8 cellular contexts compared by ENCODE assay signal in genomic region chr3:182794455-182794773, GRCh38. TPM values are rescaled to one million over a fixed set of nuclear protein-coding genes. Genes with fewer than 3 reads are reported as not detected.
DNase-seq lines count a peak whose midpoint lies in the region; ATAC-seq, FAIRE-seq and TF ChIP-seq lines count a peak whose summit lies in the region.

No MANE protein-coding gene starts in this region.

- H3K27me3 ChIP-seq in right atrium auricular region (no peaks in the 10 kb centered on the region), K562 (ENCODE audit: control insufficient read depth in 2 of 2, insufficient read depth in 2 of 2, low read length in 2 of 2) (no peaks in the 10 kb centered on the region), mesenchymal stem cell (ENCODE audit: control insufficient read depth in 1 of 2, insufficient read depth in 1 of 2, low read length in 2 of 2) (peaks cover 0 to 10% of the 10 kb centered on the region in 2 experiments), aorta (ENCODE audit: control insufficient read depth in 1 of 2, insufficient read depth in 2 of 2, low read length in 1 of 2) (no peaks in the 10 kb centered on the region)

- peak overlapping the region; percentile 93 to 95 for H3K27ac ChIP-seq in right atrium auricular region
- peak overlapping the region; percentile 97 for H3K27ac ChIP-seq in K562 (ENCODE audit: extremely low read depth, low read depth, low read length)
- no peak overlapping the region for H3K27ac ChIP-seq in mesenchymal stem cell (ENCODE audit: low read length, poor library complexity, severe bottlenecking)
- no peak overlapping the region for H3K27ac ChIP-seq in aorta (ENCODE audit: low read depth in 1 of 2, low read length in 2 of 2)

- H2BK12ac ChIP-seq in mesenchymal stem cell (ENCODE audit: low read length in 2 of 2) = no peak overlapping the region

- H3K9me3 ChIP-seq in right atrium auricular region (no peaks in the 10 kb centered on the region), K562 (replicated peaks; ENCODE audit: control insufficient read depth, insufficient read depth, low read depth, low read length) (no peaks in the 10 kb centered on the region), mesenchymal stem cell (ENCODE audit: control insufficient read depth, low read length) (no peaks in the 10 kb centered on the region), aorta (ENCODE audit: control insufficient read depth, low read length) (no peaks in the 10 kb centered on the region)

- whole genome bisulfite sequencing in K562 (ENCODE audit: insufficient coverage, low coverage, missing lambda C conversion rate) = 1% methylated on average over 6 of the region's 6 CpGs
- WGBS in mesenchymal stem cell = 0% methylated on average over 6 of the region's 6 CpGs
- 0 to 1% methylated on average over 6 of the region's 6 CpGs for WGBS in aorta, 2 donors

- H3K36me3 ChIP-seq in right atrium auricular region (no peaks in the 10 kb centered on the region), K562 (ENCODE audit: control insufficient read depth, insufficient read depth, low read length) (no peaks in the 10 kb centered on the region; the same call in 2 of the 3 replicates), mesenchymal stem cell (ENCODE audit: control insufficient read depth in 1 of 2, insufficient read depth in 2 of 2, low read depth in 1 of 2, low read length in 2 of 2) (no peaks in the 10 kb centered on the region), aorta (ENCODE audit: control insufficient read depth in 1 of 2, insufficient read depth in 2 of 2, low read length in 1 of 2) (no peaks in the 10 kb centered on the region)

- DNase-seq in right atrium auricular region (ENCODE audit: low spot score) (no peak), Right ventricle myocardium superior (no peak), K562 (ENCODE audit: extremely low read depth in 1 of 4, low spot score in 3 of 4) (peak in 2 of 4 experiments; percentile 18 to 46), mesenchymal stem cell (no peak), aorta (no peak), dermis blood vessel endothelial cell (no peak), omental fat pad (ENCODE audit: low spot score) (no peak)

- no peak for TF ChIP-seq EP300 in K562 (IDR thresholded peaks at IDR 0.05; ENCODE audit: low read length)

- POLR2A ChIA-PET in K562 (lab: Yijun Ruan, JAX) = interaction anchor here (0.6 to 1.9 kb wide), 7 partner anchors 9 to 21 kb away, joined by 3 to 5 read pairs (median 3); no protein-coding TSS in a partner anchor

- H3K79me2 ChIP-seq in K562 (ENCODE audit: control insufficient read depth, insufficient read depth, low read length) = peaks cover 63% of the 10 kb centered on the region

- CTCF ChIA-PET in K562 (lab: Yijun Ruan, JAX; ENCODE audit: low intra/inter-chr PET ratio) = no interaction called here

- H3K4ac ChIP-seq in mesenchymal stem cell (ENCODE audit: low read depth in 1 of 2, low read length in 2 of 2) = no peak overlapping the region

- peak overlapping the region; percentile 81 for H2AFZ ChIP-seq in K562 (ENCODE audit: low read depth, low read length)
- peak overlapping the region; percentile 53 for H2AFZ ChIP-seq in mesenchymal stem cell (ENCODE audit: low read depth, low read length)

- no peak; the same call in 1 of the 2 replicates for TF ChIP-seq POLR2A in K562 (conservative IDR thresholded peaks at IDR 0.05)

- no peaks in the 10 kb centered on the region for H4K20me1 ChIP-seq in K562 (replicated peaks; ENCODE audit: control insufficient read depth, insufficient read depth, low read length)

- H2BK15ac ChIP-seq in mesenchymal stem cell (ENCODE audit: low read depth, poor library complexity, severe bottlenecking) = no peak overlapping the region

- H4K91ac ChIP-seq in mesenchymal stem cell (ENCODE audit: low read length) = no peak overlapping the region

- no peak overlapping the region for H4K8ac ChIP-seq in mesenchymal stem cell (ENCODE audit: low read length)

- TF ChIP-seq RAD21 in K562 (CRISPR knock-in tag; conservative IDR thresholded peaks at IDR 0.05 in 1 of 2, IDR thresholded peaks at IDR 0.05 in 1 of 2) = no peak

- H3K4me1 ChIP-seq in right atrium auricular region = peaks cover 0 to 20% of the 10 kb centered on the region in 2 donors
- H3K4me1 ChIP-seq in K562 (replicated peaks in 1 of 2; ENCODE audit: control insufficient read depth in 2 of 2, insufficient read depth in 2 of 2, low read length in 2 of 2) = peaks cover 10% of the 10 kb centered on the region in 2 experiments; a peak in 4 of 5 replicates
- H3K4me1 ChIP-seq in mesenchymal stem cell (ENCODE audit: control insufficient read depth, insufficient read depth, low read depth, low read length) = no peaks in the 10 kb centered on the region
- no peaks in the 10 kb centered on the region for H3K4me1 ChIP-seq in aorta (ENCODE audit: control insufficient read depth in 1 of 2, insufficient read depth in 2 of 2, low read length in 2 of 2)

- in situ Hi-C loops in K562 (cut with MboI) = loop anchor here (5.0 kb wide), 1 partner anchor 77 kb away; no protein-coding TSS in a partner anchor

- TF ChIP-seq CTCF in right atrium auricular region (IDR thresholded peaks at IDR 0.05) (no peak), K562 (IDR thresholded peaks at IDR 0.05 in 2 of 3, conservative IDR thresholded peaks at IDR 0.05 in 1 of 3; ENCODE audit: insufficient read depth in 2 of 3, low read depth in 1 of 3, low read length in 3 of 3) (no peak), omental fat pad (IDR thresholded peaks at IDR 0.05) (no peak)

- H3K9ac ChIP-seq in K562 (ENCODE audit: insufficient read depth in 1 of 2, low read depth in 2 of 2, low read length in 2 of 2) (peak overlapping the region; percentile 96 to 99), mesenchymal stem cell (ENCODE audit: low read length) (peak overlapping the region; percentile 99)

- peak overlapping the region in 1 of 2 experiments; percentile 97 for H3K14ac ChIP-seq in mesenchymal stem cell (ENCODE audit: low read length in 2 of 2)

- H2BK120ac ChIP-seq in mesenchymal stem cell (ENCODE audit: low read depth, low read length) = no peak overlapping the region

- no TSS peak for BruUV-seq in K562 (replicated peaks; lab: Mats Ljungman, UMichigan)

- H3K4me2 ChIP-seq in K562 (ENCODE audit: insufficient read depth, low read length) (peak overlapping the region; percentile 99), mesenchymal stem cell (ENCODE audit: low read length, poor library complexity, severe bottlenecking) (peak overlapping the region; percentile 50)

- peak overlapping the region in 1 of 2 experiments; percentile 34 for H3K23ac ChIP-seq in mesenchymal stem cell (ENCODE audit: low read length in 2 of 2)

- no peak overlapping the region for H3K18ac ChIP-seq in mesenchymal stem cell (ENCODE audit: low read depth in 1 of 2, low read length in 2 of 2)

- H2BK5ac ChIP-seq in mesenchymal stem cell (ENCODE audit: low read depth, low read length, poor library complexity, severe bottlenecking) = no peak overlapping the region

- intact Hi-C loops in Right ventricle myocardium superior (cut with DNase I) = no loop called here
- intact Hi-C loops in K562 (cut with micrococcal nuclease) = loop anchor here (10.0 kb wide), 1 partner anchor 300 kb away; the partner anchor contains the start of gene MCCC1
- intact Hi-C loops in aorta (cut with DNase I) = loop anchor here in 1 of 2 donors (10.0 kb wide), 1 partner anchor 80 kb away; no protein-coding TSS in a partner anchor

- no peak for ATAC-seq in Right ventricle myocardium superior (ENCODE audit: poor library complexity)
- peak; percentile 19 for ATAC-seq in K562
- no peak for ATAC-seq in aorta (ENCODE audit: low FRiP score)
- no peak for ATAC-seq in omental fat pad (ENCODE audit: low FRiP score)
- ATAC-seq in HG03432 (IDR thresholded peaks at IDR 0.05; ENCODE audit: unreplicated experiment) = no peak

- peak overlapping the region; percentile 84 to 91 for H3K4me3 ChIP-seq in right atrium auricular region
- peak overlapping the region; percentile 82 for H3K4me3 ChIP-seq in K562
- H3K4me3 ChIP-seq in mesenchymal stem cell (ENCODE audit: insufficient read depth in 1 of 2, low read depth in 1 of 2, low read length in 2 of 2) = peak overlapping the region; percentile 89 to 100
- H3K4me3 ChIP-seq in aorta (ENCODE audit: low read length in 2 of 2) = peak overlapping the region; percentile 95 to 97

- no peaks in the 10 kb centered on the region for H3K9me1 ChIP-seq in K562 (ENCODE audit: control insufficient read depth, insufficient read depth, low read length)

- peak; percentile 61 for FAIRE-seq in K562 (lab: Jason Lieb, UNC)

- peaks cover 4% of the 10 kb centered on the region for H3K79me1 ChIP-seq in mesenchymal stem cell (replicated peaks; ENCODE audit: low read length, poor library complexity, severe bottlenecking)

- no peak overlapping the region for H2AK5ac ChIP-seq in mesenchymal stem cell (ENCODE audit: low read length, severe bottlenecking)

TF ChIP-seq in K562, 482 proteins besides CTCF, POLR2A, EP300 and RAD21 (continues in another document):
- peak; percentile 42 for TF ChIP-seq HDAC3 (IDR thresholded peaks at IDR 0.05; ENCODE audit: borderline replicate concordance, partially characterized antibody)

RNA-seq across cellular contexts. Expression of gene ATP11B, which starts 1.1 kb away (rescaled TPM):
- 10 to 100 TPM; 28.9 to 36.2 TPM for total RNA-seq in right atrium auricular region
- 31.5 TPM for total RNA-seq in Right ventricle myocardium superior
- total RNA-seq in K562 (2011; cell fraction: chromatin; rRNA removed; ENCODE audit: low replicate concordance) = 31.7 and 147 TPM in 2 replicates
- total RNA-seq in K562 (2011; cell fraction: nucleolus; rRNA removed) = 23.2 and 28.2 TPM in 2 replicates
- 65.4 and 117 TPM in 2 replicates for total RNA-seq in K562 (2011; cell fraction: nucleoplasm; rRNA removed)
- 39.0 and 68.7 TPM in 2 replicates for total RNA-seq in K562 (2014; rRNA removed)
- total RNA-seq in K562 (2014; rRNA removed; fragmentation: Illumina TruSeq; extraction: Trizol) = 61.1 and 70.3 TPM in 2 replicates
- 50.3 and 55.6 TPM in 2 replicates for total RNA-seq in K562 (2015; rRNA removed; fragmentation: Illumina TruSeq; extraction: Trizol)
- 67.3 and 67.6 TPM in 2 replicates for total RNA-seq in K562 (2021)
- 29.3 and 41.8 TPM in 2 replicates for polyA plus RNA-seq in K562 (2011; rRNA removed)
- polyA plus RNA-seq in K562 (2011; cell fraction: cytosol; rRNA removed) = 6.7 and 16.4 TPM in 2 replicates
- polyA plus RNA-seq in K562 (2011; cell fraction: nucleus; rRNA removed) = 32.1 and 43.8 TPM in 2 replicates
- polyA plus RNA-seq in K562 (2012) = 21.7 and 24.7 TPM in 2 replicates
- polyA plus RNA-seq in K562 (2014; fragmentation: Illumina TruSeq; extraction: Trizol) = 33.1 and 40.2 TPM in 2 replicates
- 10 to 100 TPM; 11.9 to 12.1 TPM for polyA plus RNA-seq in K562 (2014; fragmentation: Nextera tagmentation; extraction: Ambion mirVana)
- polyA plus RNA-seq in K562 (2014; rRNA removed) = 23.6 and 27.0 TPM in 2 replicates
- polyA minus RNA-seq in K562 (2011; rRNA and poly(A)+ RNA removed) = 66.2 and 72.6 TPM in 2 replicates
- polyA minus RNA-seq in K562 (2011; cell fraction: cytosol; rRNA and poly(A)+ RNA removed) = 32.9 and 52.5 TPM in 2 replicates
- polyA minus RNA-seq in K562 (2011; cell fraction: nucleus; rRNA and poly(A)+ RNA removed) = 38.0 and 60.2 TPM in 2 replicates
- polyA plus RNA-seq in mesenchymal stem cell (2013, experiment 1 of 2) = 25.9 TPM
- polyA plus RNA-seq in mesenchymal stem cell (2013, experiment 2 of 2) = 26.6 TPM
- total RNA-seq in aorta = 10 to 100 TPM; 62.5 to 70.3 TPM
- 10 to 100 TPM in 1 of 2 donors, 1 to 10 TPM in 1; 8.9 to 12.4 TPM for polyA plus RNA-seq in aorta
- 111 and 160 TPM in 2 replicates for total RNA-seq in dermis blood vessel endothelial cell
- total RNA-seq in omental fat pad = 100 to 1,000 TPM in 1 of 4 donors, 10 to 100 TPM in 3; 59.0 to 117 (median 75.7) TPM

Comparison
In these comparisons a context has a peak if more than half of its experiments do, and no peak if none do; other contexts are left out.
1. H3K27ac ChIP-seq: peak in right atrium auricular region (2 of 2) and K562 (single experiment); none in mesenchymal stem cell (single experiment) and aorta (0 of 2).
2. Peak in every context shown above with its lines, with median percentiles within 50 percentile points of each other: H3K4me3 ChIP-seq.